ENCODE assay signal across 1 cellular context in the genomic region with DNA sequence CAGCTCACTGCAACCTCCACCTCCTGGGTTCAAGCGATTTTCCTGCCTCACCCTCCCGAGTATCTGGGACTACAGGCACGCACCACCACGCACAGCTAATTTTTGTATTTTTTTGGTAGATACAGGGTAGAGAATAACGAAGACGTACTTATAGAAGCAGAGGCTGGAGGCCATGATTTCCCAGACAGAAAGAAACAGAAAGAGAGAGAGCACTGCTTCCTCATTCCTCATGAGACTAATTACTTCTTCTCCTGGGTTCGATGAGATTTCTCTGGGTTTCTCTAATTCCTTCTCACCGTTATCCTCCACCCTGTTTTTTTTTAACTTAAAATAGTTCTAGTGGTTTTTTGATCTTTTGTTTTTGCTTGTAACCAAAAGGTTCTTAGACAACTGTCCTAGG.
TF ChIP-seq lines count a peak whose summit lies in the region.

No MANE protein-coding gene starts in this region.

TF ChIP-seq in IMR-90, 13 proteins besides CTCF, POLR2A, EP300 and RAD21:
- TF ChIP-seq SMC3 (IDR thresholded peaks at IDR 0.05; ENCODE audit: low read depth, low read length) (no peak), CEBPB (IDR thresholded peaks at IDR 0.05; ENCODE audit: low read depth, low read length) (no peak), NFE2L2 (IDR thresholded peaks at IDR 0.05; ENCODE audit: low read depth, low read length) (no peak), RCOR1 (IDR thresholded peaks at IDR 0.05; ENCODE audit: insufficient replicate concordance, low read length) (no peak), FOS (IDR thresholded peaks at IDR 0.05; ENCODE audit: low read depth, low read length) (no peak), MAFK (IDR thresholded peaks at IDR 0.05; ENCODE audit: low read depth, low read length) (no peak), MXI1 (IDR thresholded peaks at IDR 0.05; ENCODE audit: borderline replicate concordance, low read depth, low read length) (no peak), BHLHE40 (IDR thresholded peaks at IDR 0.05; ENCODE audit: low read depth, low read length) (no peak), MAZ (IDR thresholded peaks at IDR 0.05; ENCODE audit: borderline replicate concordance, low read depth, low read length) (no peak)
- TF ChIP-seq, protein P1, sequence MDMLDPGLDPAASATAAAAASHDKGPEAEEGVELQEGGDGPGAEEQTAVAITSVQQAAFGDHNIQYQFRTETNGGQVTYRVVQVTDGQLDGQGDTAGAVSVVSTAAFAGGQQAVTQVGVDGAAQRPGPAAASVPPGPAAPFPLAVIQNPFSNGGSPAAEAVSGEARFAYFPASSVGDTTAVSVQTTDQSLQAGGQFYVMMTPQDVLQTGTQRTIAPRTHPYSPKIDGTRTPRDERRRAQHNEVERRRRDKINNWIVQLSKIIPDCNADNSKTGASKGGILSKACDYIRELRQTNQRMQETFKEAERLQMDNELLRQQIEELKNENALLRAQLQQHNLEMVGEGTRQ (IDR thresholded peaks at IDR 0.05; ENCODE audit: low read depth, low read length): no peak
- TF ChIP-seq, protein P2, sequence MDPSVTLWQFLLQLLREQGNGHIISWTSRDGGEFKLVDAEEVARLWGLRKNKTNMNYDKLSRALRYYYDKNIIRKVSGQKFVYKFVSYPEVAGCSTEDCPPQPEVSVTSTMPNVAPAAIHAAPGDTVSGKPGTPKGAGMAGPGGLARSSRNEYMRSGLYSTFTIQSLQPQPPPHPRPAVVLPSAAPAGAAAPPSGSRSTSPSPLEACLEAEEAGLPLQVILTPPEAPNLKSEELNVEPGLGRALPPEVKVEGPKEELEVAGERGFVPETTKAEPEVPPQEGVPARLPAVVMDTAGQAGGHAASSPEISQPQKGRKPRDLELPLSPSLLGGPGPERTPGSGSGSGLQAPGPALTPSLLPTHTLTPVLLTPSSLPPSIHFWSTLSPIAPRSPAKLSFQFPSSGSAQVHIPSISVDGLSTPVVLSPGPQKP (IDR thresholded peaks at IDR 0.05; ENCODE audit: borderline replicate concordance, low read depth, low read length): no peak
TF ChIP-seq in IMR-90: peak in this region for 0.
